ENCODE assay signal across 10 cellular contexts in the genomic region with DNA sequence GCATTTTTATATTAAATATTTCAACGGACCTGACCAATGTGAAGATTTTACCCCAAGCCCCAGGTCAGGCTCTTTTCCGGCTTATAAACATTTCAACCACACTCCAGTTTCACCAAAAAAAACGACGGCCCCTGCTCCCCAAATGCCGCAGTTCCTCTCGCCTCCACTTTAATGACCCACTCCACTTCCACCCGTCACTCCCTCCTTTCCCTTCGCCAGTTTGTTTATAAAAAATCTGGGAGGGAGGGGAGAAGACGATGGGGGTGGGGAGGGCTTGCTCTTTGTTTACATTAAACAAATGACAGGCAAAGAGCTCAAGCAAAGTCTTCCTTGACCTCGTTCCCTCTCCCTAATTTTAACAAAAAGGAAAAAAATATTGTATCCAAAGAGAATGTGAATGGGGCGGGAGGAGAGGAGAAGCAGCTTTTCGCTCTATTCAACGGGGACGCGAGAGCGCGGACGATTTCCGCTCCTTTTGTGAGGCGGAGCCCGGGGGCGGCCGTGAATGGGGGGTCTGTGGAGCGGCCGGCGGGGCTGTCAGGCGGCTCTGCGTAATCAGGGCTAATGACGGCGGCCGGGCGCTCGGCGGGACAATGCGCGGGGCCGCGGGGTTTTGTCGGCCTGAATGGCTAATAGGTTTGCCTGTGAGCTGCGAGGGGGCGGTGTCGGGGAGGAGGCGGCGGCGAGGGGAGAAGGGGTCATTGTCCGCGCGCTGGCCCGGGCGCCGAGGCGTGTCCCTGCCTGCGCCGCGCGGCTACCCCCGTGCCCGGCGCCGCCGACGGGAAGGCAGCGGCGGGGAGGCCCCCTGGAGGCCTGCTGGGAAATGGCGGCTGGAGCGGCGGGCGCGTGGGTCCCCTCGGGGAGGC. TPM values are rescaled to one million over a fixed set of nuclear protein-coding genes. Genes with fewer than 3 reads are reported as not detected.
DNase-seq lines count a peak whose midpoint lies in the region; ATAC-seq and TF ChIP-seq lines count a peak whose summit lies in the region.
"Had no signal": no experiment of that assay in that cellular context is flagged by ENCODE, and none has a peak within 500 bp of the region (broad histone marks: within the 10 kb centered on the region; RNA-seq: fewer than 3 reads in every experiment).

No MANE protein-coding gene starts in this region.

- H3K4me1 Mint-ChIP-seq in Calu3 (ENCODE audit: low read depth, unreplicated experiment) = no peaks in the 10 kb centered on the region
- H3K4me1 Mint-ChIP-seq in natural killer cell = peaks cover 11 to 15% of the 10 kb centered on the region in 2 donors

- intact Hi-C loops in Calu3 (cut with micrococcal nuclease; ENCODE audit: unreplicated experiment) (no loop called here), natural killer cell (cut with micrococcal nuclease) (no loop called here)

- no TSS peak for BruUV-seq in Calu3 (replicated peaks; lab: Mats Ljungman, UMichigan)

- no peaks in the 10 kb centered on the region for H3K36me3 ChIP-seq in duodenal mucosa (ENCODE audit: control insufficient read depth in 1 of 2, insufficient read depth in 2 of 2, low read length in 2 of 2)
- H3K36me3 ChIP-seq: neutrophil had no signal

- H3K9ac ChIP-seq in duodenal mucosa (ENCODE audit: low read depth in 1 of 2, low read length in 2 of 2) = no peak overlapping the region

- POLR2A ChIA-PET in HEK293T (lab: Yijun Ruan, JAX) = interaction anchor here (0.6 to 1.2 kb wide), 3 partner anchors 8 to 266 kb away, joined by 3 read pairs; partner anchors contain the start of gene PPM1A

- CTCF ChIA-PET in Calu3 (lab: Charles Lee) (no interaction called here), HEK293T (lab: Yijun Ruan, JAX) (interaction anchor here (0.7 to 1.5 kb wide), 4 partner anchors 21 to 183 kb away, joined by 3 to 5 read pairs (median 3); no protein-coding TSS in a partner anchor)

- peaks cover 51% of the 10 kb centered on the region for H3K27me3 Mint-ChIP-seq in Calu3 (ENCODE audit: unreplicated experiment)
- peaks cover 50 to 57% of the 10 kb centered on the region in 2 donors for H3K27me3 Mint-ChIP-seq in natural killer cell (ENCODE audit: low read depth in 2 of 2)

- TF ChIP-seq CTCF in Calu3 (IDR thresholded peaks at IDR 0.05; ENCODE audit: unreplicated experiment) = peak; percentile 37
- TF ChIP-seq CTCF in natural killer cell (IDR thresholded peaks at IDR 0.05) = peak; percentile 19

- H3K36me3 Mint-ChIP-seq in Calu3 (ENCODE audit: insufficient read depth, unreplicated experiment) (peaks cover 13% of the 10 kb centered on the region), natural killer cell (no peaks in the 10 kb centered on the region)

- H3K9me3 Mint-ChIP-seq in Calu3 (ENCODE audit: low read depth, unreplicated experiment) (no peaks in the 10 kb centered on the region), natural killer cell (peaks cover 0 to 3% of the 10 kb centered on the region in 2 donors)

- DNase-seq in Calu3 (peak; percentile 59), HEK293T (ENCODE audit: extremely low spot score) (peak; percentile 74), NCI-H69 (lab: John Stamatoyannopoulos, UW) (peak; percentile 96), natural killer cell (no peak), occipital lobe (lab: John Stamatoyannopoulos, UW) (no peak)

- H3K27ac ChIP-seq in duodenal mucosa (ENCODE audit: low read depth, low read length) = no peak overlapping the region
- H3K27ac ChIP-seq: neutrophil had no signal

- H3K4me1 ChIP-seq in duodenal mucosa (ENCODE audit: control insufficient read depth in 1 of 2, insufficient read depth in 2 of 2, low read length in 2 of 2) = no peaks in the 10 kb centered on the region

- H3K4me3 Mint-ChIP-seq in Calu3 (ENCODE audit: low read depth, unreplicated experiment) (peak overlapping the region; percentile 74), natural killer cell (peak overlapping the region; percentile 45)

- H3K27ac Mint-ChIP-seq in Calu3 (ENCODE audit: unreplicated experiment) (no peak overlapping the region), natural killer cell (no peak overlapping the region)

- peak overlapping the region; percentile 32 to 52 for H3K4me3 ChIP-seq in duodenal mucosa (ENCODE audit: low read depth in 1 of 2, low read length in 2 of 2)

- peaks cover 49 to 68% of the 10 kb centered on the region in 2 donors for H3K27me3 ChIP-seq in duodenal mucosa (ENCODE audit: control insufficient read depth in 1 of 2, insufficient read depth in 2 of 2, low read length in 2 of 2)

- H3K9me3 ChIP-seq in duodenal mucosa (ENCODE audit: control insufficient read depth in 1 of 2, low read length in 2 of 2) = no peaks in the 10 kb centered on the region
- H3K9me3 ChIP-seq: neutrophil had no signal

- ATAC-seq in natural killer cell (peak in 1 of 3 donors; percentile 44), HG03039 (IDR thresholded peaks at IDR 0.05; ENCODE audit: unreplicated experiment) (no peak), GM18517 (IDR thresholded peaks at IDR 0.05; ENCODE audit: unreplicated experiment) (no peak)

TF ChIP-seq in HEK293T, 16 proteins besides CTCF, POLR2A, EP300 and RAD21:
- TF ChIP-seq L3MBTL2 (conservative IDR thresholded peaks at IDR 0.05) = 0 out of 2 replicates have a peak, but pooled peaks have one; percentile 30
- 0 out of 2 replicates have a peak, but pooled peaks have one; percentile 13 for TF ChIP-seq ZNF384 (IDR thresholded peaks at IDR 0.05)
- TF ChIP-seq CTBP1 (IDR thresholded peaks at IDR 0.05; ENCODE audit: borderline replicate concordance) = no peak

RNA-seq across cellular contexts. Expression of gene SIX6, which starts 5.7 kb away (rescaled TPM):
- total RNA-seq in Calu3 (2022) (not detected in 2 replicates), natural killer cell (not detected), occipital lobe (not detected)
- total RNA-seq: M059J had no signal

RNA-seq across cellular contexts. Expression of gene C14orf39, which starts 28.7 kb away (rescaled TPM):
- total RNA-seq in Calu3 (2022) (not detected in 2 replicates), natural killer cell (not detected), occipital lobe (not detected)
- total RNA-seq: M059J had no signal

Comparison
In these comparisons a context has a peak if more than half of its experiments do, and no peak if none do; other contexts are left out.
1. DNase-seq: peak in Calu3 (single experiment), HEK293T (single experiment) and NCI-H69 (single experiment); none in natural killer cell (single experiment) and occipital lobe (single experiment).